ENCODE assay signal across 15 cellular contexts in genomic region chr10:95558593-95559320, GRCh38. TPM values are rescaled to one million over a fixed set of nuclear protein-coding genes. Genes with fewer than 3 reads are reported as not detected.
DNase-seq lines count a peak whose midpoint lies in the region; ATAC-seq, FAIRE-seq and TF ChIP-seq lines count a peak whose summit lies in the region.
"Had no signal": no experiment of that assay in that cellular context is flagged by ENCODE, and none has a peak within 500 bp of the region (broad histone marks: within the 10 kb centered on the region; RNA-seq: fewer than 3 reads in every experiment).

No MANE protein-coding gene starts in this region.

- no peaks in the 10 kb centered on the region for H3K9me3 ChIP-seq in mucosa of stomach (ENCODE audit: control insufficient read depth, low read length)
- no peaks in the 10 kb centered on the region for H3K9me3 ChIP-seq in thoracic aorta
- H3K9me3 ChIP-seq: SJCRH30 had no signal

- H3K36me3 Mint-ChIP-seq in effector memory CD8-positive, alpha-beta T cell (ENCODE audit: insufficient read depth), result peaks cover 7% of the 10 kb centered on the region

- H3K4me1 ChIP-seq in mucosa of stomach (ENCODE audit: control insufficient read depth, insufficient read depth, low read length) (peaks cover 11% of the 10 kb centered on the region), thoracic aorta (ENCODE audit: control insufficient read depth in 1 of 2, low read depth in 2 of 2) (peaks cover 0 to 32% of the 10 kb centered on the region in 2 donors)
- H3K4me1 ChIP-seq: SJCRH30 had no signal

- FAIRE-seq in RCC 7860 (lab: Jason Lieb, UNC), result no peak

- peak overlapping the region; percentile 14 to 91 for H3K4me3 Mint-ChIP-seq in effector memory CD8-positive, alpha-beta T cell

- peak overlapping the region; percentile 52 for H3K9ac ChIP-seq in mucosa of stomach (ENCODE audit: low read length)

- H3K4me3 ChIP-seq in mucosa of stomach (ENCODE audit: low read length) (no peak overlapping the region), thoracic aorta (peak overlapping the region; percentile 77)
- H3K4me3 ChIP-seq: SJCRH30 had no signal

- in situ Hi-C loops in KBM-7 (cut with MboI; ENCODE audit: low pct_unique_long_range_greater_than_20kb, low sequenced_read_pairs), result no loop called here

- H3K36me3 ChIP-seq in mucosa of stomach (ENCODE audit: control insufficient read depth, insufficient read depth, low read length) (no peaks in the 10 kb centered on the region), thoracic aorta (peaks cover 2% of the 10 kb centered on the region)
- H3K36me3 ChIP-seq: brain microvascular endothelial cell, SJCRH30 had no signal

- peaks cover 6 to 13% of the 10 kb centered on the region in 2 donors for H3K4me1 Mint-ChIP-seq in effector memory CD8-positive, alpha-beta T cell (ENCODE audit: low read depth in 2 of 2)

- DNase-seq in DMS53 (lab: John Stamatoyannopoulos, UW) (peak; percentile 9), DMS53 treated with DMSO at 0.1 percent for 48 hours (lab: John Stamatoyannopoulos, UW; ENCODE audit: unreplicated experiment) (no peak), thoracic aorta (ENCODE audit: low spot score) (no peak), KBM-7 (no peak), RCC 7860 (ENCODE audit: low spot score) (no peak)
- DNase-seq in effector memory CD8-positive, alpha-beta T cell, result no peak
- DNase-seq: activated B cell treated with CpG ODN at 0.5 μM for 24 hours; brain microvascular endothelial cell; DMS 273 treated with DMSO at 0.1 percent for 48 hours; SJCRH30; stimulated activated CD4-positive, alpha-beta T cell treated with anti-CD3 and anti-CD28 coated beads, Interleukin-2, amount 100 ng/mL, for 24 hours; stimulated activated naive CD4-positive, alpha-beta T cell treated with Interleukin-2 at 50 U/mL for 16 hours had no signal

- ATAC-seq in effector memory CD8-positive, alpha-beta T cell (replicated peaks), result no peak
- ATAC-seq in thoracic aorta (ENCODE audit: insufficient number of reproducible peaks, low FRiP score, low read depth) (no peak), HG03196 (IDR thresholded peaks at IDR 0.05; ENCODE audit: unreplicated experiment) (no peak)

- H3K27me3 Mint-ChIP-seq in effector memory CD8-positive, alpha-beta T cell, result peaks cover 0 to 11% of the 10 kb centered on the region in 2 donors

- TF ChIP-seq CTCF in thoracic aorta (IDR thresholded peaks at IDR 0.05), result no peak

- H3K9me3 Mint-ChIP-seq in effector memory CD8-positive, alpha-beta T cell, result no peaks in the 10 kb centered on the region
- H3K9me3 Mint-ChIP-seq: activated B cell treated with CpG ODN at 0.5 μM for 24 hours had no signal

- H3K27me3 ChIP-seq in mucosa of stomach (ENCODE audit: control insufficient read depth, insufficient read depth, low read length), result no peaks in the 10 kb centered on the region
- H3K27me3 ChIP-seq in thoracic aorta (replicated peaks; ENCODE audit: insufficient read depth), result no peaks in the 10 kb centered on the region
- H3K27me3 ChIP-seq: SJCRH30 had no signal

- peak overlapping the region; percentile 81 to 93 for H3K27ac ChIP-seq in thoracic aorta
- H3K27ac ChIP-seq: 22Rv1, brain microvascular endothelial cell, SJCRH30 had no signal

- H3K27ac Mint-ChIP-seq in effector memory CD8-positive, alpha-beta T cell, result peak overlapping the region in 1 of 2 donors; percentile 52
- H3K27ac Mint-ChIP-seq: activated B cell treated with CpG ODN at 0.5 μM for 24 hours had no signal

RNA-seq across cellular contexts. Expression of gene SORBS1, which starts 2.4 kb away (rescaled TPM):
- 1,000 to 10,000 TPM; 1,110 to 1,659 TPM for total RNA-seq in thoracic aorta
